ENCODE assay signal across 28 cellular contexts in genomic region chr12:88706286-88706685, GRCh38.
A peak's percentile ranks its signal among the peaks of the same experiment; 100 is the strongest.
DNase-seq lines count a peak whose midpoint lies in the region; ATAC-seq, FAIRE-seq and TF ChIP-seq lines count a peak whose summit lies in the region.
"Had no signal": no experiment of that assay in that cellular context is flagged by ENCODE, and none has a peak within 500 bp of the region (broad histone marks: within the 10 kb centered on the region; RNA-seq: fewer than 3 reads in every experiment).

No MANE protein-coding gene starts in this region.

- H3K4me3 Mint-ChIP-seq in astrocyte (ENCODE audit: unreplicated experiment) (no peak overlapping the region), osteocyte (ENCODE audit: unreplicated experiment) (no peak overlapping the region)
- H3K4me3 Mint-ChIP-seq: CD4-positive, CD25-positive, alpha-beta regulatory T cell had no signal

- H3K27ac Mint-ChIP-seq in astrocyte (ENCODE audit: unreplicated experiment) (no peak overlapping the region), osteocyte (ENCODE audit: unreplicated experiment) (no peak overlapping the region)
- H3K27ac Mint-ChIP-seq: CD4-positive, CD25-positive, alpha-beta regulatory T cell had no signal

- no peak overlapping the region for H3K27ac ChIP-seq in astrocyte (ENCODE audit: low read depth, low read length)
- H3K27ac ChIP-seq: 22Rv1, BLaER1, SJCRH30 had no signal

- no peaks in the 10 kb centered on the region for H3K9me3 Mint-ChIP-seq in astrocyte (ENCODE audit: unreplicated experiment)
- H3K9me3 Mint-ChIP-seq in osteocyte (ENCODE audit: unreplicated experiment) = peaks cover 12% of the 10 kb centered on the region

- H3K9ac ChIP-seq in astrocyte (ENCODE audit: low read length) = no peak overlapping the region
- H3K9ac ChIP-seq: BLaER1 had no signal

- no peaks in the 10 kb centered on the region for H3K36me3 ChIP-seq in astrocyte (ENCODE audit: insufficient read depth, low read length)
- H3K36me3 ChIP-seq: BLaER1, SJCRH30 had no signal

- no peak for ATAC-seq in HG03460 (IDR thresholded peaks at IDR 0.05; ENCODE audit: unreplicated experiment)
- ATAC-seq: HepG2, K562, PC-3, SK-N-SH treated with all-trans-retinoic acid at 6 μM for 48 hours had no signal

- no peaks in the 10 kb centered on the region for H3K9me3 ChIP-seq in astrocyte (ENCODE audit: insufficient read depth, low read depth, low read length)

- no peak overlapping the region for H2AFZ ChIP-seq in astrocyte (ENCODE audit: low read depth, low read length)

- no peaks in the 10 kb centered on the region for H3K79me2 ChIP-seq in astrocyte (ENCODE audit: insufficient read depth, low read length)

- H3K4me3 ChIP-seq in astrocyte (ENCODE audit: insufficient read depth, low read depth, low read length) (no peak overlapping the region), fibroblast of mammary gland (ENCODE audit: control insufficient read depth, low read depth, low read length) (no peak overlapping the region)
- H3K4me3 ChIP-seq: BLaER1, K562, SJCRH30 had no signal

- H3K27me3 Mint-ChIP-seq in astrocyte (ENCODE audit: low read depth, unreplicated experiment) (no peaks in the 10 kb centered on the region), osteocyte (ENCODE audit: unreplicated experiment) (no peaks in the 10 kb centered on the region)
- H3K27me3 Mint-ChIP-seq: CD4-positive, CD25-positive, alpha-beta regulatory T cell had no signal

- H3K4me1 ChIP-seq in astrocyte (ENCODE audit: insufficient read depth, low read length) = no peaks in the 10 kb centered on the region
- H3K4me1 ChIP-seq: BLaER1, SJCRH30 had no signal

- no peaks in the 10 kb centered on the region for H4K20me1 ChIP-seq in astrocyte (ENCODE audit: insufficient read depth, low read length)
- H4K20me1 ChIP-seq: BLaER1 had no signal

- no peak overlapping the region for H3K4me2 ChIP-seq in astrocyte (ENCODE audit: low read length)
- H3K4me2 ChIP-seq: BLaER1 had no signal

- no peaks in the 10 kb centered on the region for H3K4me1 Mint-ChIP-seq in astrocyte (ENCODE audit: low read depth, unreplicated experiment)
- H3K4me1 Mint-ChIP-seq in osteocyte (ENCODE audit: unreplicated experiment) = no peaks in the 10 kb centered on the region
- H3K4me1 Mint-ChIP-seq: CD4-positive, CD25-positive, alpha-beta regulatory T cell had no signal

- no peaks in the 10 kb centered on the region for H3K36me3 Mint-ChIP-seq in astrocyte (ENCODE audit: low read depth, unreplicated experiment)
- no peaks in the 10 kb centered on the region for H3K36me3 Mint-ChIP-seq in osteocyte (ENCODE audit: unreplicated experiment)
- H3K36me3 Mint-ChIP-seq: CD4-positive, CD25-positive, alpha-beta regulatory T cell had no signal

- DNase-seq in NCI-H2171 treated with DMSO at 0.1 percent for 48 hours (lab: John Stamatoyannopoulos, UW) (peak; percentile 28), NCI-H2171 (lab: John Stamatoyannopoulos, UW) (no peak), astrocyte (ENCODE audit: low read depth) (peak; percentile 11), fibroblast of mammary gland (ENCODE audit: low read depth) (peak; percentile 51), osteocyte (ENCODE audit: extremely low spot score, unreplicated experiment) (no peak)
- DNase-seq in activated CD8-positive, alpha-beta memory T cell treated with anti-CD3 and anti-CD28 coated beads for 24 hours = no peak
- DNase-seq: ACHN; CD4-positive, CD25-positive, alpha-beta regulatory T cell; Kasumi-1; NCI-H1105 treated with DMSO at 0.1 percent for 48 hours; NCI-H146; NCI-H1930; NCI-H2107; NCI-H446 treated with DMSO at 0.1 percent for 48 hours; NCI-H526; NCI-H82; NK-92 treated with Interleukin-12 subunit alpha and Interleukin-12 subunit beta, amount 100 ng/mL, for 24 hours; PC-3; SJCRH30 had no signal

- no peaks in the 10 kb centered on the region for H3K27me3 ChIP-seq in astrocyte (ENCODE audit: insufficient read depth, low read length)
- H3K27me3 ChIP-seq: BLaER1, SJCRH30 had no signal

- FAIRE-seq in astrocyte (lab: Jason Lieb, UNC) = no peak
- FAIRE-seq: D721Med, GM18507, H54, HepG2, K562 had no signal

- no peak for TF ChIP-seq CTCF in astrocyte (IDR thresholded peaks at IDR 0.05; ENCODE audit: insufficient read depth, low read depth, low read length)
- TF ChIP-seq CTCF in fibroblast of mammary gland (conservative IDR thresholded peaks at IDR 0.05; ENCODE audit: control insufficient read depth, insufficient read depth, low read depth, low read length) = no peak
- no peak for TF ChIP-seq CTCF in osteocyte (IDR thresholded peaks at IDR 0.05)

Comparison
In these comparisons a context has a peak if more than half of its experiments do, and no peak if none do; other contexts are left out.
1. DNase-seq: peak in NCI-H2171 treated with DMSO at 0.1 percent for 48 hours (single experiment), astrocyte (single experiment) and fibroblast of mammary gland (single experiment); none in NCI-H2171 (single experiment), activated CD8-positive, alpha-beta memory T cell treated with anti-CD3 and anti-CD28 coated beads for 24 hours (single experiment) and osteocyte (single experiment).